Comparison of ENCODE assay signal across 9 cellular contexts in the genomic region with DNA sequence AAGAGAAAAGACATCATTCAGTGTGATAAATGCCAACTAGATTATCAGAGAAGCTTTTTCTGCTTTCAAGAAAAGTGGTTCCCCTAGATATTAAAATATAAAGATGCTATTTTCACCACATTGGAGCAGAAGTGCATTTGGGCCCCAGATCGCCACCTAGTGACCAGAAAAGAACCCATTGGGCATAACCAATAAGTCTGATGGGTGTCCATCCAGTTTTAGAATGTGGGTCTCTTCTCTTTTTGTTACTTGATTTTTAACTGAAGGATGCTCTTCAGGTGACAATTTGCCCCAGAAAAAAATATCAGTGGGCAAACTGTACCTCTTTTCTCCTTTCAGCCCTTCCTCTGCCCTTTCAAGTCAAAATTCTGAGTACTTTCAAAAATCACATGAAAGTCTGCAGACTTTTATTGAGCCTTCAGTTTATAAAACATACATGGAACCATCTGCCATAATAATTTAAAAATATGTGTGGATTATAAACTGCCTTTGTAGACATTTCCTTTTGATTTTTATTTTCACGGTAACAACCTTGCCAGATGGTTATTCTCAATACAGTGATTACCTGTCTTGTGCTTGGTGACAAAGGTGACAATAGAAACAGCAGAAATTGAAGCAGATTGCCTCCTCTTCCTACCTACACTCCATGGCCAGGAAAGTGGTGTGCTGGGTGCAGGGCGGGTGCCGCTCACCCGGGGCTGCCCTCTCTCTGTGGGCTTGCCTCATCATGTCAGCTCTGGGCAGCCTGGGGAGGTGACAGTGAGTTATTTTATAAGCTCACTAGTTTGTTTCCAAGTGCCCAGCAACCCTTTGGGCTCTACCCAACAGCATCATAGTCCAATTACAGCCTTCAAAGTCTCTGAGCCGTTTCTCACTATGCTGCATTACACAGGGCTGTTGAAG.
DNase-seq lines count a peak whose midpoint lies in the region; ATAC-seq and TF ChIP-seq lines count a peak whose summit lies in the region.
"Had no signal": no experiment of that assay in that cellular context is flagged by ENCODE, and none has a peak within 500 bp of the region (broad histone marks: within the 10 kb centered on the region; RNA-seq: fewer than 3 reads in every experiment).

No MANE protein-coding gene starts in this region.

- H2AFZ ChIP-seq in neural progenitor cell (replicated peaks): no peak overlapping the region

- H3K9me3 Mint-ChIP-seq in brain: peaks cover under 1 to 17% (median 6%) of the 10 kb centered on the region in 5 experiments
- H3K9me3 Mint-ChIP-seq in neural progenitor cell: peaks cover 2% of the 10 kb centered on the region
- H3K9me3 Mint-ChIP-seq in T-cell: peaks cover 3 to 12% (median 4%) of the 10 kb centered on the region in 3 donors

- TF ChIP-seq CTCF in brain (conservative IDR thresholded peaks at IDR 0.05) (peak; percentile 30 to 62), neural progenitor cell (IDR thresholded peaks at IDR 0.05) (peak; percentile 74)

- CTCF ChIA-PET in T-cell (lab: Charles Lee): no interaction called here

- no peaks in the 10 kb centered on the region for H3K36me3 Mint-ChIP-seq in brain
- H3K36me3 Mint-ChIP-seq in neural progenitor cell: no peaks in the 10 kb centered on the region
- no peaks in the 10 kb centered on the region for H3K36me3 Mint-ChIP-seq in T-cell

- POLR2A ChIA-PET in T-cell (lab: Charles Lee): no interaction called here

- no peak overlapping the region for H3K27ac ChIP-seq in neural progenitor cell
- H3K27ac ChIP-seq: pancreas had no signal

- H3K27ac Mint-ChIP-seq in brain (no peak overlapping the region), neural progenitor cell (no peak overlapping the region), T-cell (no peak overlapping the region)

- peaks cover 7% of the 10 kb centered on the region for H3K27me3 Mint-ChIP-seq in brain
- H3K27me3 Mint-ChIP-seq in neural progenitor cell (ENCODE audit: insufficient read depth, low read depth): no peaks in the 10 kb centered on the region
- peaks cover 2 to 8% of the 10 kb centered on the region in 2 donors for H3K27me3 Mint-ChIP-seq in T-cell

- H3K36me3 ChIP-seq in neural progenitor cell: no peaks in the 10 kb centered on the region
- H3K36me3 ChIP-seq: pancreas had no signal

- peak; percentile 14 to 51 for DNase-seq in SHP77 (lab: John Stamatoyannopoulos, UW)
- no peak for DNase-seq in SHP77 treated with DMSO at 0.1 percent for 48 hours (lab: John Stamatoyannopoulos, UW)
- DNase-seq in HT-29 (ENCODE audit: low spot score): peak; percentile 50
- peak; percentile 44 for DNase-seq in neural progenitor cell (ENCODE audit: low spot score)
- DNase-seq in T-cell: no peak
- DNase-seq in activated CD8-positive, alpha-beta memory T cell treated with anti-CD3 and anti-CD28 coated beads, Interleukin-2, amount 50 U/mL, for 4 hours: no peak

- no peak for ATAC-seq in GM19467 (IDR thresholded peaks at IDR 0.05; ENCODE audit: unreplicated experiment)
- ATAC-seq in T-cell (replicated peaks in 1 of 4): no peak
- ATAC-seq: pancreas had no signal

- no peaks in the 10 kb centered on the region for H3K9me3 ChIP-seq in neural progenitor cell (ENCODE audit: low read depth)
- H3K9me3 ChIP-seq: pancreas had no signal

- no peaks in the 10 kb centered on the region for H3F3A ChIP-seq in neural progenitor cell (ENCODE audit: low read depth)

- no peak overlapping the region for H3K4me2 ChIP-seq in neural progenitor cell

- H3K4me3 ChIP-seq in neural progenitor cell: no peak overlapping the region
- H3K4me3 ChIP-seq: pancreas had no signal

- H4K20me1 ChIP-seq in neural progenitor cell (ENCODE audit: low read depth): no peaks in the 10 kb centered on the region

- H3K4me1 Mint-ChIP-seq in brain: peaks cover 32% of the 10 kb centered on the region
- peaks cover 13% of the 10 kb centered on the region for H3K4me1 Mint-ChIP-seq in neural progenitor cell
- H3K4me1 Mint-ChIP-seq in T-cell: no peaks in the 10 kb centered on the region

- H3K9ac ChIP-seq in neural progenitor cell: no peak overlapping the region

- peaks cover 3% of the 10 kb centered on the region for H3K4me1 ChIP-seq in neural progenitor cell
- H3K4me1 ChIP-seq: pancreas had no signal

- H3K79me2 ChIP-seq in neural progenitor cell (ENCODE audit: low read depth): no peaks in the 10 kb centered on the region

- no peaks in the 10 kb centered on the region for H3K27me3 ChIP-seq in neural progenitor cell
- H3K27me3 ChIP-seq: pancreas had no signal

- H3K4me3 Mint-ChIP-seq in brain (no peak overlapping the region), neural progenitor cell (no peak overlapping the region), T-cell (no peak overlapping the region)

Comparison
In these comparisons a context has a peak if more than half of its experiments do, and no peak if none do; other contexts are left out.
1. DNase-seq: peak in SHP77 (2 of 2), HT-29 (single experiment) and neural progenitor cell (single experiment); none in SHP77 treated with DMSO at 0.1 percent for 48 hours (single experiment), T-cell (0 of 34) and activated CD8-positive, alpha-beta memory T cell treated with anti-CD3 and anti-CD28 coated beads, Interleukin-2, amount 50 U/mL, for 4 hours (single experiment).